1 cellular context compared by ENCODE assay signal in the genomic region with DNA sequence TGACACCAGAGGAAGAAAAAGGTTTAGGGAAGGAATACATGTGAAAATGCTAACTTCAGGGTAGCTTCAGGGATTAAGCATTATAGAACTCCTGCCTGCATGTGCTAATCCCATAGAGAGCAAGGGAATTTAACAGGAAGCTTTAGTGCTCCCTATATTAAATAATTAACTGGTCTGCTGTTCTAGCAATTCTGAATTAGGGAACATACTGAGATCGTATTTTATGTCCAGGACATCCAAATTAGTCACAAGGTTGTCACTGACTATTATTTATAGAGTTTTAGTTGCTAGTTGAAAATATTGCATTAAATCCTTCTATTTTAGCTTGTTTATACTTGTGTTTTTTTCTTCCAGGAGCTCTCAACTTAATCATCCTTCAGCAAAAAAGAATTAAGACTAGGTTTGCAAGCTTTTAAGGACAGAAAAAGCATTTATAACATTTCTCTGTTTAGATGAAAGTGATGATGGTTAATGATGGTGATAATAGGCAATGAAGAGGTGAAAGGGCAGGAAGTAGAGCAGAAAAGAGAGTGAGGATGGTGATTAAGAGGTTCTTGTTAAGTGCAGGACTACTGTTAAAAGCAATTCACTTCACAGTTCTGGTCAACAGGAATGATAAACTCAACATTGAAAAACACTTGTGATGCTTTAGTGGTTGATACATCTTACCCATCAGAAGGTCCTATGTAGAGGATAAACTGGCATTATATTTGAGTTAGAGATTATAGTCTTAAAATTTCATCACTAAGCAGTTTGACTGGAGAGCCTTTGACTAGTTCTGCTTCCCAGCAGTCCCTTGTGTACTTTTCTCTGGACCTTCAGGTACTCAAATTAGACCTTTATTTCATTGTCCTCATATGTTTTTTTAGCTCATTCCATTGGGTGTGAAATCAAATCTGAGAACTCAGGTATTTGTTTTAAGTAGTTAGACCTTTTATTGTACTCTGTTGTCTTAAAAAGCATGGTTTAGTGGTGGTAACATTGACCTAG.
A peak's percentile ranks its signal among the peaks of the same experiment; 100 is the strongest.
TF ChIP-seq lines count a peak whose summit lies in the region.

No MANE protein-coding gene starts in this region.

TF ChIP-seq in HepG2, 621 proteins besides CTCF, POLR2A, EP300 and RAD21:
- TF ChIP-seq, protein P1, sequence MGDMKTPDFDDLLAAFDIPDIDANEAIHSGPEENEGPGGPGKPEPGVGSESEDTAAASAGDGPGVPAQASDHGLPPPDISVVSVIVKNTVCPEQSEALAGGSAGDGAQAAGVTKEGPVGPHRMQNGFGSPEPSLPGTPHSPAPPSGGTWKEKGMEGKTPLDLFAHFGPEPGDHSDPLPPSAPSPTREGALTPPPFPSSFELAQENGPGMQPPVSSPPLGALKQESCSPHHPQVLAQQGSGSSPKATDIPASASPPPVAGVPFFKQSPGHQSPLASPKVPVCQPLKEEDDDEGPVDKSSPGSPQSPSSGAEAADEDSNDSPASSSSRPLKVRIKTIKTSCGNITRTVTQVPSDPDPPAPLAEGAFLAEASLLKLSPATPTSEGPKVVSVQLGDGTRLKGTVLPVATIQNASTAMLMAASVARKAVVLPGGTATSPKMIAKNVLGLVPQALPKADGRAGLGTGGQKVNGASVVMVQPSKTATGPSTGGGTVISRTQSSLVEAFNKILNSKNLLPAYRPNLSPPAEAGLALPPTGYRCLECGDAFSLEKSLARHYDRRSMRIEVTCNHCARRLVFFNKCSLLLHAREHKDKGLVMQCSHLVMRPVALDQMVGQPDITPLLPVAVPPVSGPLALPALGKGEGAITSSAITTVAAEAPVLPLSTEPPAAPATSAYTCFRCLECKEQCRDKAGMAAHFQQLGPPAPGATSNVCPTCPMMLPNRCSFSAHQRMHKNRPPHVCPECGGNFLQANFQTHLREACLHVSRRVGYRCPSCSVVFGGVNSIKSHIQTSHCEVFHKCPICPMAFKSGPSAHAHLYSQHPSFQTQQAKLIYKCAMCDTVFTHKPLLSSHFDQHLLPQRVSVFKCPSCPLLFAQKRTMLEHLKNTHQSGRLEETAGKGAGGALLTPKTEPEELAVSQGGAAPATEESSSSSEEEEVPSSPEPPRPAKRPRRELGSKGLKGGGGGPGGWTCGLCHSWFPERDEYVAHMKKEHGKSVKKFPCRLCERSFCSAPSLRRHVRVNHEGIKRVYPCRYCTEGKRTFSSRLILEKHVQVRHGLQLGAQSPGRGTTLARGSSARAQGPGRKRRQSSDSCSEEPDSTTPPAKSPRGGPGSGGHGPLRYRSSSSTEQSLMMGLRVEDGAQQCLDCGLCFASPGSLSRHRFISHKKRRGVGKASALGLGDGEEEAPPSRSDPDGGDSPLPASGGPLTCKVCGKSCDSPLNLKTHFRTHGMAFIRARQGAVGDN (CRISPR knock-in tag; IDR thresholded peaks at IDR 0.05): no peak
- TF ChIP-seq ZNF777 (CRISPR knock-in tag; IDR thresholded peaks at IDR 0.05): no peak
- TF ChIP-seq PAX8 (CRISPR knock-in tag; IDR thresholded peaks at IDR 0.05; ENCODE audit: borderline replicate concordance): no peak
- TF ChIP-seq GTF2F1 (IDR thresholded peaks at IDR 0.05; ENCODE audit: low read length): no peak
- TF ChIP-seq, protein P2, sequence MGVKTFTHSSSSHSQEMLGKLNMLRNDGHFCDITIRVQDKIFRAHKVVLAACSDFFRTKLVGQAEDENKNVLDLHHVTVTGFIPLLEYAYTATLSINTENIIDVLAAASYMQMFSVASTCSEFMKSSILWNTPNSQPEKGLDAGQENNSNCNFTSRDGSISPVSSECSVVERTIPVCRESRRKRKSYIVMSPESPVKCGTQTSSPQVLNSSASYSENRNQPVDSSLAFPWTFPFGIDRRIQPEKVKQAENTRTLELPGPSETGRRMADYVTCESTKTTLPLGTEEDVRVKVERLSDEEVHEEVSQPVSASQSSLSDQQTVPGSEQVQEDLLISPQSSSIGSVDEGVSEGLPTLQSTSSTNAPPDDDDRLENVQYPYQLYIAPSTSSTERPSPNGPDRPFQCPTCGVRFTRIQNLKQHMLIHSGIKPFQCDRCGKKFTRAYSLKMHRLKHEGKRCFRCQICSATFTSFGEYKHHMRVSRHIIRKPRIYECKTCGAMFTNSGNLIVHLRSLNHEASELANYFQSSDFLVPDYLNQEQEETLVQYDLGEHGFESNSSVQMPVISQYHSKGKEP (CRISPR knock-in tag; IDR thresholded peaks at IDR 0.05): no peak
- no peak for TF ChIP-seq SOX13 (IDR thresholded peaks at IDR 0.05)
- peak in 1 of 2 experiments; percentile 28; a peak in 1 of 4 replicates for TF ChIP-seq SOX13 (CRISPR knock-in tag; conservative IDR thresholded peaks at IDR 0.05 in 1 of 2, IDR thresholded peaks at IDR 0.05 in 1 of 2)
